ENCODE assay signal across 33 cellular contexts in the genomic region with DNA sequence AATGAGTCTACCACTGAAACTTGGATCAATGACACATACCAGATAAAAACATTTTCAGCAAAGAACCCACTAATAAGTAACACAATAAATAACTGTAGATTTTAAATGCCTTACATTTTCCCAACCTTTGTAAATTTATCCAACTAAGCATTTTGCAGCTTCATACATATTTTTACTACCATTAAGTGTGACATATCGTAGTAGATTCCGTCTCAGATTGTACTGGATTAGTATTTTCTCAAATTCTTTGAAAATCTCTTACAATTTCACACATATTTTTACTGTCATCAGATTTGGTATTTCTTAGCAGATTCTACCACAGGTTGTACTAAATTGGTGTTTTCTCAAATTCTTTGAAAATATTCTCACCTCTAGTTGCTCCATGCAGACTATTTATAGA. TPM values are rescaled to one million over a fixed set of nuclear protein-coding genes. Genes with fewer than 3 reads are reported as not detected.
A peak's percentile ranks its signal among the peaks of the same experiment; 100 is the strongest.
DNase-seq lines count a peak whose midpoint lies in the region; ATAC-seq, FAIRE-seq and TF ChIP-seq lines count a peak whose summit lies in the region.
"Had no signal": no experiment of that assay in that cellular context is flagged by ENCODE, and none has a peak within 500 bp of the region (broad histone marks: within the 10 kb centered on the region; RNA-seq: fewer than 3 reads in every experiment).

No MANE protein-coding gene starts in this region.

- ATAC-seq in K562: no peak
- no peak for ATAC-seq in GM21515 (IDR thresholded peaks at IDR 0.05; ENCODE audit: unreplicated experiment)
- ATAC-seq: A549; CD8-positive, alpha-beta T cell had no signal

- H3K23ac ChIP-seq in mesendoderm (ENCODE audit: low read length): no peak overlapping the region

- no peak for TF ChIP-seq POLR2A in K562 (conservative IDR thresholded peaks at IDR 0.05)

- no peak overlapping the region for H3K56ac ChIP-seq in mesendoderm (ENCODE audit: low read length)

- no peak overlapping the region for H2BK15ac ChIP-seq in mesendoderm (replicated peaks; ENCODE audit: low read depth)

- no peak overlapping the region for H2AK5ac ChIP-seq in mesendoderm (ENCODE audit: low read length)

- H2AFZ ChIP-seq in K562 (ENCODE audit: low read depth, low read length): no peak overlapping the region

- H4K5ac ChIP-seq in mesendoderm (ENCODE audit: low read length): no peak overlapping the region

- H3K27me3 ChIP-seq in K562 (ENCODE audit: control insufficient read depth in 2 of 2, insufficient read depth in 2 of 2, low read length in 2 of 2) (peaks cover 2 to 21% of the 10 kb centered on the region in 2 experiments; a peak in 2 of 5 replicates), mesendoderm (ENCODE audit: insufficient read depth, low read length, poor library complexity) (no peaks in the 10 kb centered on the region)
- H3K27me3 ChIP-seq: BLaER1; BLaER1 treated with 17β-estradiol and CSF1 and Interleukin-3, amounts not matched to agents 10 nM and 100 nM had no signal

- no peak for FAIRE-seq in K562 (lab: Jason Lieb, UNC)
- FAIRE-seq: A204.1, A549, D721Med had no signal

- H3K4me2 ChIP-seq in K562 (ENCODE audit: insufficient read depth, low read length) (no peak overlapping the region), mesendoderm (ENCODE audit: low read length) (no peak overlapping the region)
- H3K4me2 ChIP-seq: A549; BLaER1; BLaER1 treated with 17β-estradiol and CSF1 and Interleukin-3, amounts not matched to agents 10 nM and 100 nM had no signal

- H3K4me1 ChIP-seq in HEK293 (ENCODE audit: control insufficient read depth, insufficient read depth, low read length) (no peaks in the 10 kb centered on the region), K562 (replicated peaks in 1 of 2; ENCODE audit: control insufficient read depth in 2 of 2, insufficient read depth in 2 of 2, low read length in 2 of 2) (no peaks in the 10 kb centered on the region; a peak in 1 of 5 replicates), mesendoderm (ENCODE audit: control insufficient read depth, low read depth, low read length) (no peaks in the 10 kb centered on the region)
- H3K4me1 ChIP-seq: A549, BE2C, BLaER1, Caco-2 had no signal

- H4K8ac ChIP-seq in mesendoderm (ENCODE audit: low read depth, low read length): no peak overlapping the region

- H3K9me3 ChIP-seq in HEK293 (ENCODE audit: control insufficient read depth, insufficient read depth, low read depth, low read length) (no peaks in the 10 kb centered on the region), K562 (replicated peaks; ENCODE audit: control insufficient read depth, insufficient read depth, low read depth, low read length) (no peaks in the 10 kb centered on the region)
- H3K9me3 ChIP-seq: BE2C, Caco-2 had no signal

- no peak for TF ChIP-seq EP300 in K562 (IDR thresholded peaks at IDR 0.05; ENCODE audit: low read length)

- intact Hi-C loops in K562 (cut with micrococcal nuclease): no loop called here

- no peak overlapping the region for H3K18ac ChIP-seq in mesendoderm (ENCODE audit: low read length)

- POLR2A ChIA-PET in HEK293 (lab: Yijun Ruan, JAX) (no interaction called here), K562 (lab: Yijun Ruan, JAX) (interaction anchor here (0.9 kb wide), 1 partner anchor 9 kb away, joined by 4 read pairs; no protein-coding TSS in a partner anchor)

- TF ChIP-seq CTCF in HEK293 (tag by site-specific recombination; IDR thresholded peaks at IDR 0.05) (no peak), K562 (IDR thresholded peaks at IDR 0.05 in 2 of 3, conservative IDR thresholded peaks at IDR 0.05 in 1 of 3; ENCODE audit: insufficient read depth in 2 of 3, low read depth in 1 of 3, low read length in 3 of 3) (no peak)

- H3K79me2 ChIP-seq in K562 (ENCODE audit: control insufficient read depth, insufficient read depth, low read length): no peaks in the 10 kb centered on the region
- no peaks in the 10 kb centered on the region for H3K79me2 ChIP-seq in mesendoderm (ENCODE audit: control insufficient read depth, insufficient read depth, low read length)

- no peaks in the 10 kb centered on the region for H3K79me1 ChIP-seq in mesendoderm (ENCODE audit: low read length)

- 89% methylated on average over 2 of the region's 2 CpGs for WGBS in K562 (ENCODE audit: insufficient coverage, low coverage, missing lambda C conversion rate)
- no CpG with 5 or more reads among the region's 2 CpGs for WGBS in mesendoderm (ENCODE audit: extremely low coverage, insufficient coverage, low lambda C conversion rate)

- in situ Hi-C loops in K562 (cut with MboI): no loop called here

- no peaks in the 10 kb centered on the region for H3K9me1 ChIP-seq in K562 (ENCODE audit: control insufficient read depth, insufficient read depth, low read length)

- no peak overlapping the region for H3K9ac ChIP-seq in K562 (ENCODE audit: insufficient read depth in 1 of 2, low read depth in 2 of 2, low read length in 2 of 2)
- H3K9ac ChIP-seq in mesendoderm (ENCODE audit: low read length): no peak overlapping the region
- H3K9ac ChIP-seq: BLaER1; BLaER1 treated with 17β-estradiol and CSF1 and Interleukin-3, amounts not matched to agents 10 nM and 100 nM had no signal

- H2BK120ac ChIP-seq in mesendoderm (ENCODE audit: low read depth, low read length): no peak overlapping the region

- H3K36me3 ChIP-seq in HEK293 (ENCODE audit: control insufficient read depth in 2 of 2, insufficient read depth in 1 of 2, low read length in 2 of 2) (no peaks in the 10 kb centered on the region), K562 (ENCODE audit: control insufficient read depth, insufficient read depth, low read length) (no peaks in the 10 kb centered on the region), mesendoderm (ENCODE audit: control insufficient read depth, insufficient read depth, low read length) (no peaks in the 10 kb centered on the region)
- H3K36me3 ChIP-seq: BE2C; BLaER1; BLaER1 treated with 17β-estradiol and CSF1 and Interleukin-3, amounts not matched to agents 10 nM and 100 nM had no signal

- no peak overlapping the region for H2BK5ac ChIP-seq in mesendoderm (ENCODE audit: low read length)

- no peaks in the 10 kb centered on the region for H4K20me1 ChIP-seq in K562 (replicated peaks; ENCODE audit: control insufficient read depth, insufficient read depth, low read length)
- H4K20me1 ChIP-seq: BLaER1; BLaER1 treated with 17β-estradiol and CSF1 and Interleukin-3, amounts not matched to agents 10 nM and 100 nM had no signal

- no peak for DNase-seq in K562 (ENCODE audit: extremely low read depth in 1 of 4, low spot score in 3 of 4)
- DNase-seq in fibroblast of peridontal ligament (ENCODE audit: extremely low read depth): peak; percentile 21
- no peak for DNase-seq in NCI-H226
- DNase-seq in mesendoderm: no peak
- DNase-seq: 8988T; ACHN; AML-193; BE2C; C1 segment of cervical spinal cord; Caco-2; Calu3; CD4-positive, alpha-beta memory T cell; CD4-positive, alpha-beta T cell; CD4-positive, CD25-positive, alpha-beta regulatory T cell; CD8-positive, alpha-beta memory T cell; CD8-positive, alpha-beta T cell; COR-L47; DMS 273 treated with DMSO at 0.1 percent for 48 hours; DMS153; DMS53; DMS79; DMS79 treated with DMSO at 0.1 percent for 48 hours; DND-41; EL had no signal

- no peak overlapping the region for H3K4me3 ChIP-seq in HEK293 (ENCODE audit: low read depth, low read length)
- H3K4me3 ChIP-seq in K562: no peak overlapping the region
- H3K4me3 ChIP-seq in mesendoderm (ENCODE audit: low read length): no peak overlapping the region
- H3K4me3 ChIP-seq: A549; BLaER1; BLaER1 treated with 17β-estradiol and CSF1 and Interleukin-3, amounts not matched to agents 10 nM and 100 nM had no signal

- H3K27ac ChIP-seq in HEK293 (ENCODE audit: extremely low read depth, low read depth, low read length): no peak overlapping the region
- H3K27ac ChIP-seq in K562 (ENCODE audit: extremely low read depth, low read depth, low read length): no peak overlapping the region
- H3K27ac ChIP-seq in mesendoderm (ENCODE audit: low read depth, low read length): no peak overlapping the region
- H3K27ac ChIP-seq: 22Rv1; A549; BLaER1; BLaER1 treated with 17β-estradiol and CSF1 and Interleukin-3, amounts not matched to agents 10 nM and 100 nM; C4-2B had no signal

- BruUV-seq in K562 (replicated peaks; lab: Mats Ljungman, UMichigan): no TSS peak

- TF ChIP-seq RAD21 in K562 (CRISPR knock-in tag; conservative IDR thresholded peaks at IDR 0.05 in 1 of 2, IDR thresholded peaks at IDR 0.05 in 1 of 2): no peak

- CTCF ChIA-PET in HEK293 (lab: Yijun Ruan, JAX): interaction anchor here (0.6 to 2.0 kb wide), 4 partner anchors 90 to 458 kb away, joined by 3 to 11 read pairs (median 4); no protein-coding TSS in a partner anchor
- CTCF ChIA-PET in K562 (lab: Yijun Ruan, JAX; ENCODE audit: low intra/inter-chr PET ratio): no interaction called here

- H3K4ac ChIP-seq in mesendoderm (ENCODE audit: low read depth, low read length): no peak overlapping the region

TF ChIP-seq in HEK293, 187 proteins besides CTCF, POLR2A, EP300 and RAD21 (continues in another document):
- TF ChIP-seq ZNF510 (tag by site-specific recombination; IDR thresholded peaks at IDR 0.05; ENCODE audit: insufficient replicate concordance): peak; percentile 94

TF ChIP-seq in K562, 482 proteins besides CTCF, POLR2A, EP300 and RAD21:
- TF ChIP-seq ZNF316 (IDR thresholded peaks at IDR 0.05): 0 out of 2 replicates have a peak, but pooled peaks have one; percentile 25
- TF ChIP-seq PTRF (tag; IDR thresholded peaks at IDR 0.05): no peak

RNA-seq across cellular contexts. Expression of a gene that starts 26.0 kb away (rescaled TPM):
- total RNA-seq in K562 (2011; cell fraction: chromatin; rRNA removed; ENCODE audit: low replicate concordance): 17.4 and 20.0 TPM in 2 replicates
- total RNA-seq in K562 (2011; cell fraction: nucleolus; rRNA removed): 19.7 and 20.5 TPM in 2 replicates
- 23.1 and 28.9 TPM in 2 replicates for total RNA-seq in K562 (2011; cell fraction: nucleoplasm; rRNA removed)
- total RNA-seq in K562 (2014; rRNA removed): 78.7 and 83.9 TPM in 2 replicates
- 26.2 and 32.8 TPM in 2 replicates for total RNA-seq in K562 (2014; rRNA removed; fragmentation: Illumina TruSeq; extraction: Trizol)
- total RNA-seq in K562 (2015; rRNA removed; fragmentation: Illumina TruSeq; extraction: Trizol): 21.3 and 22.2 TPM in 2 replicates
- total RNA-seq in K562 (2021): 96.1 and 108 TPM in 2 replicates
- polyA plus RNA-seq in K562 (2011; rRNA removed): 16.0 and 25.4 TPM in 2 replicates
- 20.8 and 43.7 TPM in 2 replicates for polyA plus RNA-seq in K562 (2011; cell fraction: cytosol; rRNA removed)
- 17.5 and 23.9 TPM in 2 replicates for polyA plus RNA-seq in K562 (2011; cell fraction: nucleus; rRNA removed)
- polyA plus RNA-seq in K562 (2012): 59.3 and 80.9 TPM in 2 replicates
- 23.2 and 39.7 TPM in 2 replicates for polyA plus RNA-seq in K562 (2014; fragmentation: Illumina TruSeq; extraction: Trizol)
- polyA plus RNA-seq in K562 (2014; fragmentation: Nextera tagmentation; extraction: Ambion mirVana): 1 to 10 TPM; 5.7 to 7.7 TPM
- polyA plus RNA-seq in K562 (2014; rRNA removed): 59.1 and 61.3 TPM in 2 replicates
- polyA minus RNA-seq in K562 (2011; rRNA and poly(A)+ RNA removed): 11.8 and 13.3 TPM in 2 replicates
- 14.5 and 18.4 TPM in 2 replicates for polyA minus RNA-seq in K562 (2011; cell fraction: cytosol; rRNA and poly(A)+ RNA removed)
- polyA minus RNA-seq in K562 (2011; cell fraction: nucleus; rRNA and poly(A)+ RNA removed): 16.4 and 23.1 TPM in 2 replicates
- 14.0 TPM for polyA plus RNA-seq in mesendoderm (2013, experiment 1 of 2)
- 14.7 TPM for polyA plus RNA-seq in mesendoderm (2013, experiment 2 of 2)
